In the genomic region with DNA sequence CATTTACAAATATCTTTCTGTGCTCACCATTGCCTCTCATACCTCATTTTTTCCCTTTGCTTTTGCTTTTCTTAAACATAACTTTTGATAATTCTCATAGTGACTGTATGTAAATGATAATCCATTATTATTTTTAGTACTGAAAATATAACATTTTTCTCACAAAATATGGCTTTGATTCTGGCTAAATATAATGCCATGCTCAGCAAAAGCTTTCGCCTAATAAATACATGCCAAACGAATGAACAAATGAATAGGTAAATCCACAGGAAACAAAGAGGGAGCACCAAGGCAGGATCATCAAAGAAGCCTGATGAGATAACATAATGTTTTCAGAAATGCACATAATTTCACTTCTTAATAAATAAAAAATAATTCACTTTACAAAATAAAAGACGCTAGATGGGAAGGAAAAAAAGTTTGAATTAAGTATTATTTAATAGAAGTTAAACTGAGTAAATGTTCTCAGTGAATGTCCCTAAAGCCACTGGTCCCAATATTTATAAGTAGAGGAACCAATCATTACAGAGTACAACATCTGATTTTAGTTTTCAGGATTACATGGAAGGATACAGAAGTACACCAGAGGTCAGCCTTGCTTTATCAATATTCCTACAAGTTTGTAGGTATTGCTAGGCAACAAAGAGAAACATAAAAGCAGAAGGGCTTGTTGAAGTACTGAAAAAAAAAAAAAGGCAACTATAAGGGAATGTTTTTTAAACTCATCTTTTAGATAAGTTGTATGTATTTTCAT, we compare ENCODE assay signal across 34 cellular contexts. TPM values are rescaled to one million over a fixed set of nuclear protein-coding genes. Genes with fewer than 3 reads are reported as not detected.
"Had no signal": no experiment of that assay in that cellular context is flagged by ENCODE, and none has a peak within 500 bp of the region (broad histone marks: within the 10 kb centered on the region; RNA-seq: fewer than 3 reads in every experiment).

No MANE protein-coding gene starts in this region.

- H3K27me3 Mint-ChIP-seq: memory B cell, naive B cell had no signal

- H3K27me3 ChIP-seq: esophagus muscularis mucosa, foreskin keratinocyte, gastroesophageal sphincter, heart right ventricle, neural progenitor cell, right atrium auricular region, stomach, thyroid gland had no signal

- H3K36me3 Mint-ChIP-seq: mesothelial cell of epicardium; naive B cell; neural progenitor cell; stimulated activated effector memory CD8-positive, alpha-beta T cell treated with anti-CD3 and anti-CD28 coated beads, Interleukin-12 subunit alpha, Interleukin-12 subunit beta, amount 100 ng/mL, for 72 hours had no signal

- H3K4me3 ChIP-seq: coronary artery, esophagus muscularis mucosa, gastroesophageal sphincter, heart right ventricle, lung, mucosa of descending colon, neural progenitor cell, prostate gland, right atrium auricular region, stomach, thyroid gland had no signal

- H3K4me1 ChIP-seq: esophagus muscularis mucosa, gastroesophageal sphincter, prostate gland, right atrium auricular region, thyroid gland had no signal

- H3K27ac Mint-ChIP-seq: memory B cell; naive B cell; nephron; neural progenitor cell; stimulated activated effector memory CD8-positive, alpha-beta T cell treated with anti-CD3 and anti-CD28 coated beads, Interleukin-12 subunit alpha, Interleukin-12 subunit beta, amount 100 ng/mL, for 72 hours had no signal

- H3K9me3 Mint-ChIP-seq: memory B cell; mesothelial cell of epicardium; naive B cell; nephron; neural progenitor cell; stimulated activated effector memory CD8-positive, alpha-beta T cell treated with anti-CD3 and anti-CD28 coated beads, Interleukin-12 subunit alpha, Interleukin-12 subunit beta, amount 100 ng/mL, for 72 hours had no signal

- H3K27ac ChIP-seq: coronary artery, esophagus muscularis mucosa, foreskin keratinocyte, gastroesophageal sphincter, heart right ventricle, neural progenitor cell, prostate gland, right atrium auricular region, stomach, thyroid gland had no signal

- H3K4me1 Mint-ChIP-seq: naive B cell; stimulated activated effector memory CD8-positive, alpha-beta T cell treated with anti-CD3 and anti-CD28 coated beads, Interleukin-12 subunit alpha, Interleukin-12 subunit beta, amount 100 ng/mL, for 72 hours had no signal

- FAIRE-seq: endothelial cell of umbilical vein had no signal

- H3K9me3 ChIP-seq: esophagus muscularis mucosa, gastroesophageal sphincter, heart right ventricle, mucosa of descending colon, prostate gland, right atrium auricular region, stomach, thyroid gland had no signal

- H3K36me3 ChIP-seq: esophagus muscularis mucosa, gastroesophageal sphincter, heart right ventricle, neural progenitor cell, prostate gland, right atrium auricular region, stomach, thyroid gland had no signal

- H3K4me3 Mint-ChIP-seq: memory B cell; mesothelial cell of epicardium; naive B cell; nephron; neural progenitor cell; stimulated activated effector memory CD8-positive, alpha-beta T cell treated with anti-CD3 and anti-CD28 coated beads, Interleukin-12 subunit alpha, Interleukin-12 subunit beta, amount 100 ng/mL, for 72 hours had no signal

- DNase-seq: dermis blood vessel endothelial cell; effector memory CD4-positive, alpha-beta T cell; foreskin keratinocyte; glutamatergic neuron; heart right ventricle; hippocampal formation; islet precursor cell; kidney glomerular epithelial cell; left colon; left ventricle myocardium superior; mucosa of descending colon; naive B cell; stimulated activated CD4-positive, alpha-beta T cell treated with anti-CD3 and anti-CD28 coated beads, Interleukin-2, amount 100 ng/mL, for 24 hours; stimulated activated CD4-positive, alpha-beta T cell treated with anti-CD3 and anti-CD28 coated beads, Interleukin-4, amount 100 ng/mL, for 24 hours; stimulated activated naive CD4-positive, alpha-beta T cell treated with Interleukin-2 at 50 U/mL for 16 hours; stomach; thyroid gland; trophoblast cell had no signal

- ATAC-seq: foreskin keratinocyte; gastroesophageal sphincter; heart right ventricle; left colon; left ventricle myocardium superior; mucosa of descending colon; sciatic nerve; stimulated activated effector memory CD8-positive, alpha-beta T cell treated with anti-CD3 and anti-CD28 coated beads, Interleukin-12 subunit alpha, Interleukin-12 subunit beta, amount 100 ng/mL, for 72 hours had no signal

RNA-seq across cellular contexts. Expression of gene LIPJ, which starts 55.8 kb away (rescaled TPM):
- total RNA-seq: dermis blood vessel endothelial cell, epithelial cell of proximal tubule, foreskin keratinocyte, left ventricle myocardium superior had no signal
- polyA plus RNA-seq: endothelial cell of umbilical vein, fibroblast of lung, foreskin keratinocyte, urinary bladder had no signal
